16 cellular contexts compared by ENCODE assay signal in the genomic region with DNA sequence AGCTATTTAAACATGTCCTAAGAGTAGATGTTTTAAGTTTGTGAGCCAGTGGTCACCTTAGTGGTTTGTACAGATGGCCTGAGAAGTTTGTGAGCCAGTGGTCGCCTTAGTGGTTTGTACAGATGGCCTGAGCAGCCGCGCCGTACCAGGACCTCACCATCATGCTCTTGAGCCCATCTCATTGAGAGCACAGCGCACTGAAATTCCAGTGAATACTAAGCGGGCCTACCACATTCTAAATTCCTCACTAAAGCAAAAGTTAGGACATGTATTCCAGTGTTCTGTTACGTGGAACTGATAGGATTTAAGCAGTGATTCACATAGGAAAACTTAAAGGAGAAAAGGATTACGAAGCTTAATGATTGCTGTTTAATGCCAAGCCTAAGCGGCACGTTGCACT. TPM values are rescaled to one million over a fixed set of nuclear protein-coding genes. Genes with fewer than 3 reads are reported as not detected.
DNase-seq lines count a peak whose midpoint lies in the region; ATAC-seq and TF ChIP-seq lines count a peak whose summit lies in the region.
"Had no signal": no experiment of that assay in that cellular context is flagged by ENCODE, and none has a peak within 500 bp of the region (broad histone marks: within the 10 kb centered on the region; RNA-seq: fewer than 3 reads in every experiment).

No MANE protein-coding gene starts in this region.

- peaks cover 64% of the 10 kb centered on the region for H3K4me1 Mint-ChIP-seq in CD4-positive, alpha-beta T cell (ENCODE audit: low read depth)

- H2BK120ac ChIP-seq in trophoblast cell (ENCODE audit: insufficient read depth, low read length, poor library complexity), result no peak overlapping the region

- H3K4me1 ChIP-seq in trophoblast cell (ENCODE audit: control insufficient read depth in 1 of 2, insufficient read depth in 2 of 2, low read length in 2 of 2), result peaks cover 4 to 6% of the 10 kb centered on the region in 2 experiments

- no peak overlapping the region for H3K14ac ChIP-seq in trophoblast cell (ENCODE audit: low read length)

- H2AFZ ChIP-seq in trophoblast cell (ENCODE audit: insufficient read depth, low read length, poor library complexity), result no peak overlapping the region

- H2AK5ac ChIP-seq in trophoblast cell (ENCODE audit: low read length), result no peak overlapping the region

- H3K4me3 ChIP-seq in choroid plexus epithelial cell (ENCODE audit: low read depth, low read length) (no peak overlapping the region), trophoblast cell (ENCODE audit: low read depth, low read length) (no peak overlapping the region)
- H3K4me3 ChIP-seq: suprapubic skin had no signal

- H3K18ac ChIP-seq in trophoblast cell (ENCODE audit: low read length), result no peak overlapping the region

- no peaks in the 10 kb centered on the region for H3K27me3 Mint-ChIP-seq in CD4-positive, alpha-beta T cell
- H3K27me3 Mint-ChIP-seq: dendritic cell treated with granulocyte-macrophage colony-stimulating factor and Interleukin-4, amounts not matched to agents 40 ng/mL and 50 ng/mL, for 4 days; T-helper 17 cell had no signal

- no peak overlapping the region for H3K23ac ChIP-seq in trophoblast cell (ENCODE audit: low read length)

- no peak overlapping the region for H3K27ac Mint-ChIP-seq in CD4-positive, alpha-beta T cell
- H3K27ac Mint-ChIP-seq: dendritic cell treated with granulocyte-macrophage colony-stimulating factor and Interleukin-4, amounts not matched to agents 40 ng/mL and 50 ng/mL, for 4 days; T-helper 17 cell had no signal

- H3K27ac ChIP-seq in CD4-positive, alpha-beta T cell (ENCODE audit: low read depth, low read length), result no peak overlapping the region
- no peak overlapping the region for H3K27ac ChIP-seq in trophoblast cell (ENCODE audit: low read depth, low read length)
- H3K27ac ChIP-seq: epithelial cell of prostate, neutrophil, suprapubic skin had no signal

- peaks cover 0 to 2% of the 10 kb centered on the region in 2 experiments for H3K36me3 ChIP-seq in trophoblast cell (ENCODE audit: control insufficient read depth in 1 of 2, insufficient read depth in 2 of 2, low read length in 2 of 2)
- H3K36me3 ChIP-seq: neutrophil, suprapubic skin had no signal

- no CpG with 5 or more reads among the region's 10 CpGs for WGBS in trophoblast cell (ENCODE audit: extremely low coverage, insufficient coverage, insufficient read length)

- H3K9me3 Mint-ChIP-seq in CD4-positive, alpha-beta T cell, result no peaks in the 10 kb centered on the region
- H3K9me3 Mint-ChIP-seq: activated T-cell treated with anti-CD3 and anti-CD28 coated beads, Interleukin-2, amount 50 U/mL, for 4 hours; dendritic cell treated with granulocyte-macrophage colony-stimulating factor and Interleukin-4, amounts not matched to agents 40 ng/mL and 50 ng/mL, for 4 days had no signal

- intact Hi-C loops in CD4-positive, alpha-beta T cell (cut with DNase I, micrococcal nuclease), result no loop called here

- peaks cover 25% of the 10 kb centered on the region for H3K79me2 ChIP-seq in trophoblast cell (ENCODE audit: control insufficient read depth, insufficient read depth, low read length, poor library complexity)

- H3K4me3 Mint-ChIP-seq in CD4-positive, alpha-beta T cell, result peak overlapping the region; percentile 36
- H3K4me3 Mint-ChIP-seq: dendritic cell treated with granulocyte-macrophage colony-stimulating factor and Interleukin-4, amounts not matched to agents 40 ng/mL and 50 ng/mL, for 4 days; T-helper 17 cell had no signal

- no peaks in the 10 kb centered on the region for H3K27me3 ChIP-seq in CD4-positive, alpha-beta T cell (ENCODE audit: control insufficient read depth, insufficient read depth, low read length)
- no peaks in the 10 kb centered on the region for H3K27me3 ChIP-seq in trophoblast cell (ENCODE audit: insufficient read depth, low read length)
- H3K27me3 ChIP-seq: neutrophil, suprapubic skin had no signal

- H3K4me2 ChIP-seq in trophoblast cell (ENCODE audit: low read length), result no peak overlapping the region

- no peak overlapping the region for H2BK5ac ChIP-seq in trophoblast cell (ENCODE audit: low read depth, low read length, poor library complexity)

- peak overlapping the region; percentile 42 for H3K4ac ChIP-seq in trophoblast cell (ENCODE audit: low read depth, low read length)

- CTCF ChIA-PET in CD4-positive, alpha-beta T cell (lab: Charles Lee), result interaction anchor here (2.0 to 3.2 kb wide), 2 partner anchors 23 to 31 kb away, joined by 8 to 14 read pairs; no protein-coding TSS in a partner anchor

- H4K91ac ChIP-seq in trophoblast cell (ENCODE audit: low read depth, low read length), result no peak overlapping the region

- no peak overlapping the region for H4K12ac ChIP-seq in trophoblast cell (ENCODE audit: low read depth, low read length)

- no peak for DNase-seq in CD4-positive, alpha-beta T cell
- DNase-seq in NCI-H524 treated with DMSO at 0.1 percent for 48 hours (lab: John Stamatoyannopoulos, UW) (peak; percentile 3), choroid plexus epithelial cell (ENCODE audit: low read depth) (peak; percentile 28), trophoblast cell (peak; percentile 48 to 80), NCI-H1092 treated with DMSO at 0.1 percent for 48 hours (lab: John Stamatoyannopoulos, UW) (no peak)
- DNase-seq: activated T-cell treated with anti-CD3 and anti-CD28 coated beads, Interleukin-2, amount 50 U/mL, for 4 hours; NCI-H1105 treated with DMSO at 0.1 percent for 48 hours; NCI-H526; stimulated activated CD4-positive, alpha-beta T cell treated with anti-CD3 and anti-CD28 coated beads, Interleukin-15, amount 100 ng/mL, for 24 hours; T-helper 17 cell had no signal

- no peak overlapping the region for H2BK12ac ChIP-seq in trophoblast cell (ENCODE audit: low read length)

- H4K8ac ChIP-seq in trophoblast cell (ENCODE audit: low read depth, low read length), result no peak overlapping the region

- TF ChIP-seq CTCF in CD4-positive, alpha-beta T cell (IDR thresholded peaks at IDR 0.05), result no peak
- TF ChIP-seq CTCF in choroid plexus epithelial cell (conservative IDR thresholded peaks at IDR 0.05; ENCODE audit: low read depth, low read length), result no peak

- POLR2A ChIA-PET in CD4-positive, alpha-beta T cell (lab: Charles Lee), result interaction anchor here (1.4 kb wide), 1 partner anchor 12 kb away, joined by 4 read pairs; no protein-coding TSS in a partner anchor

- peaks cover 10% of the 10 kb centered on the region for H3K79me1 ChIP-seq in trophoblast cell (ENCODE audit: low read length)

- ATAC-seq in CD4-positive, alpha-beta T cell (ENCODE audit: poor library complexity), result no peak
- ATAC-seq in HG03460 (IDR thresholded peaks at IDR 0.05; ENCODE audit: unreplicated experiment) (no peak), GM21526 (IDR thresholded peaks at IDR 0.05; ENCODE audit: low FRiP score, unreplicated experiment) (no peak)
- ATAC-seq: activated T-cell treated with anti-CD3 and anti-CD28 coated beads, Interleukin-2, amount 50 U/mL, for 4 hours; T-helper 17 cell had no signal

- H3K9me3 ChIP-seq in CD4-positive, alpha-beta T cell (ENCODE audit: control insufficient read depth, low read length), result no peaks in the 10 kb centered on the region
- no peaks in the 10 kb centered on the region for H3K9me3 ChIP-seq in trophoblast cell (ENCODE audit: insufficient read depth, low read depth, low read length)
- H3K9me3 ChIP-seq: neutrophil, suprapubic skin had no signal

- H3K36me3 Mint-ChIP-seq in CD4-positive, alpha-beta T cell (ENCODE audit: low read depth), result peaks cover 17% of the 10 kb centered on the region

- no peak overlapping the region for H3K9ac ChIP-seq in trophoblast cell (ENCODE audit: low read length)

RNA-seq across cellular contexts. Expression of a gene that starts 3.9 kb away (rescaled TPM):
- 100 to 1,000 TPM in 1 of 2 experiments, 10 to 100 TPM in 1; 99.3 to 106 TPM for total RNA-seq in CD4-positive, alpha-beta T cell
- polyA plus RNA-seq in trophoblast cell (2013), result 86.2 and 87.9 TPM in 2 replicates

RNA-seq across cellular contexts. Expression of a gene that starts 55.4 kb away (rescaled TPM):
- 10 to 100 TPM; 76.6 to 78.6 TPM for total RNA-seq in CD4-positive, alpha-beta T cell
- polyA plus RNA-seq in trophoblast cell (2013), result 17.4 and 17.6 TPM in 2 replicates

Comparison
In these comparisons a context has a peak if more than half of its experiments do, and no peak if none do; other contexts are left out.
1. DNase-seq: peak in NCI-H524 treated with DMSO at 0.1 percent for 48 hours (single experiment), choroid plexus epithelial cell (single experiment) and trophoblast cell (2 of 2); none in CD4-positive, alpha-beta T cell (0 of 10) and NCI-H1092 treated with DMSO at 0.1 percent for 48 hours (single experiment).